Comparison of ENCODE assay signal across 8 cellular contexts in genomic region chr6:131061771-131062160, GRCh38. TPM values are rescaled to one million over a fixed set of nuclear protein-coding genes. Genes with fewer than 3 reads are reported as not detected.
DNase-seq lines count a peak whose midpoint lies in the region; ATAC-seq and TF ChIP-seq lines count a peak whose summit lies in the region.

No MANE protein-coding gene starts in this region.

- in situ Hi-C loops in astrocyte of the cerebellum (cut with HindIII; ENCODE audit: low sequenced_read_pairs), result no loop called here

- no peak overlapping the region for H3K27ac Mint-ChIP-seq in activated naive CD4-positive, alpha-beta T cell treated with anti-CD3 and anti-CD28 coated beads, Interleukin-2, amount 10 ng/mL, durations not matched to agents 7 days and 5 days

- ATAC-seq in upper lobe of left lung (ENCODE audit: low FRiP score in 2 of 2), result no peak

- H3K27ac ChIP-seq in upper lobe of left lung, result peak overlapping the region; percentile 77 to 89 (median 86)

- no peaks in the 10 kb centered on the region for H3K27me3 ChIP-seq in upper lobe of left lung

- TF ChIP-seq CTCF in astrocyte of the cerebellum (IDR thresholded peaks at IDR 0.05; ENCODE audit: low read depth, low read length, missing control alignments) (no peak), lower leg skin (IDR thresholded peaks at IDR 0.05) (no peak), upper lobe of left lung (IDR thresholded peaks at IDR 0.05) (no peak)

- peak overlapping the region; percentile 74 for H3K4me3 Mint-ChIP-seq in activated naive CD4-positive, alpha-beta T cell treated with anti-CD3 and anti-CD28 coated beads, Interleukin-2, amount 10 ng/mL, durations not matched to agents 7 days and 5 days

- TF ChIP-seq POLR2A in lower leg skin (IDR thresholded peaks at IDR 0.05), result no peak
- TF ChIP-seq POLR2A in upper lobe of left lung (IDR thresholded peaks at IDR 0.05), result no peak

- intact Hi-C loops in lower leg skin (cut with DNase I; ENCODE audit: low total_unique reads) (no loop called here), posterior cingulate gyrus (cut with DNase I) (loop anchor here (2.0 to 5.0 kb wide), 3 partner anchors 44 to 173 kb away; no protein-coding TSS in a partner anchor)

- H3K4me1 Mint-ChIP-seq in activated naive CD4-positive, alpha-beta T cell treated with anti-CD3 and anti-CD28 coated beads, Interleukin-2, amount 10 ng/mL, durations not matched to agents 7 days and 5 days, result peaks cover 24% of the 10 kb centered on the region

- DNase-seq in activated naive CD4-positive, alpha-beta T cell treated with anti-CD3 and anti-CD28 coated beads, Interleukin-2, amount 10 ng/mL, durations not matched to agents 7 days and 5 days, result no peak
- no peak for DNase-seq in activated naive CD4-positive, alpha-beta T cell (lab: John Stamatoyannopoulos, UW)
- no peak for DNase-seq in astrocyte of the cerebellum (ENCODE audit: low read depth)
- DNase-seq in lower leg skin (ENCODE audit: low spot score in 2 of 2), result no peak
- no peak for DNase-seq in upper lobe of left lung
- no peak for DNase-seq in posterior cingulate gyrus
- DNase-seq in NCI-H1417 treated with DMSO at 0.1 percent for 48 hours (lab: John Stamatoyannopoulos, UW), result no peak
- no peak for DNase-seq in NCI-H748 treated with DMSO at 0.1 percent for 48 hours (lab: John Stamatoyannopoulos, UW)

- no peak for TF ChIP-seq EP300 in upper lobe of left lung (IDR thresholded peaks at IDR 0.05)

- H3K36me3 ChIP-seq in upper lobe of left lung, result no peaks in the 10 kb centered on the region

- CTCF ChIA-PET in activated naive CD4-positive, alpha-beta T cell treated with anti-CD3 and anti-CD28 coated beads, Interleukin-2, amount 10 ng/mL, durations not matched to agents 7 days and 5 days (lab: Charles Lee), result no interaction called here

- H3K36me3 Mint-ChIP-seq in activated naive CD4-positive, alpha-beta T cell treated with anti-CD3 and anti-CD28 coated beads, Interleukin-2, amount 10 ng/mL, durations not matched to agents 7 days and 5 days, result no peaks in the 10 kb centered on the region

- H3K27me3 Mint-ChIP-seq in activated naive CD4-positive, alpha-beta T cell treated with anti-CD3 and anti-CD28 coated beads, Interleukin-2, amount 10 ng/mL, durations not matched to agents 7 days and 5 days, result peaks cover 35% of the 10 kb centered on the region

- WGBS in lower leg skin, 2 donors, result 17 to 24% methylated on average over 10 of the region's 10 CpGs
- WGBS in upper lobe of left lung, 2 donors, result 14 to 16% methylated on average over 10 of the region's 10 CpGs

- peaks cover 2% of the 10 kb centered on the region for H3K9me3 Mint-ChIP-seq in activated naive CD4-positive, alpha-beta T cell treated with anti-CD3 and anti-CD28 coated beads, Interleukin-2, amount 10 ng/mL, durations not matched to agents 7 days and 5 days

- peak overlapping the region; percentile 87 for H3K4me3 ChIP-seq in astrocyte of the cerebellum (ENCODE audit: low read depth, low read length)
- peak overlapping the region; percentile 74 for H3K4me3 ChIP-seq in lower leg skin (ENCODE audit: low read depth, poor library complexity, severe bottlenecking)
- H3K4me3 ChIP-seq in upper lobe of left lung, result peak overlapping the region; percentile 89 to 100 (median 96)

- no peaks in the 10 kb centered on the region for H3K9me3 ChIP-seq in upper lobe of left lung

- H3K4me1 ChIP-seq in upper lobe of left lung, result peaks cover 5 to 22% (median 10%) of the 10 kb centered on the region in 4 donors

RNA-seq across cellular contexts. Expression of gene EPB41L2, which starts 1.3 kb away (rescaled TPM):
- total RNA-seq in lower leg skin (10 to 100 TPM in 2 of 4 donors, 1 to 10 TPM in 2; 8.6 to 19.4 (median 13.8) TPM), upper lobe of left lung (100 to 1,000 TPM in 3 of 6 donors, 10 to 100 TPM in 3; 68.7 to 201 (median 98.2) TPM)
